Comparison of ENCODE assay signal across 9 cellular contexts in the genomic region with DNA sequence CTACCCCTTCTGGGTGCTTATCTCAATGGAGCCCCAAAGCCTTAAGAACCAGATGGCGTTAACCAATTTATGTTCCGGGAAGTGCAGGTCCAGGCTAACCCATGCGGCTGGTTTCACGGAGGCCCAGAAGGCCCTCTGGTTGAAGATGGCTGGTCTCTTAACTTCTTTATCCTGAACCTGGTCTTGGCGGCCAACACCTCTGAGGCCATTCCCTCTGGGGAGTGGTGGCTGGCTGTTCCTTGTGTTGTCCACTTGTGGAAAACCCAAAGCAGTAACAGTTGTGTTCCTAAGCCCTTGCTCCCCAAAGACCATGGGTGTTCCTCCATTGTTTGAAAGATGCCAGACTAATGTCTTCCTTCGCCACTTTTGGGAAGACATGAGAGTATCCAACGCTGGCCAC. TPM values are rescaled to one million over a fixed set of nuclear protein-coding genes. Genes with fewer than 3 reads are reported as not detected.
A peak's percentile ranks its signal among the peaks of the same experiment; 100 is the strongest.
DNase-seq lines count a peak whose midpoint lies in the region; ATAC-seq, FAIRE-seq and TF ChIP-seq lines count a peak whose summit lies in the region.
"Had no signal": no experiment of that assay in that cellular context is flagged by ENCODE, and none has a peak within 500 bp of the region (broad histone marks: within the 10 kb centered on the region; RNA-seq: fewer than 3 reads in every experiment).

No MANE protein-coding gene starts in this region.

- peak overlapping the region; percentile 39 for H3K27ac Mint-ChIP-seq in T-helper 2 cell treated with Interferon-gamma antibody and Interleukin-4, amounts not matched to agents 5 μg/mL and 100 μg/mL, for 36 hours
- H3K27ac Mint-ChIP-seq in activated CD4-positive, alpha-beta memory T cell treated with anti-CD3 and anti-CD28 coated beads, Interleukin-2, amount 10 ng/mL, durations not matched to agents 7 days and 5 days = peak overlapping the region; percentile 68
- H3K27ac Mint-ChIP-seq in glutamatergic neuron (ENCODE audit: unreplicated experiment) = peak overlapping the region; percentile 31

- H3K9me3 ChIP-seq in small intestine (ENCODE audit: control insufficient read depth, low read depth) = no peaks in the 10 kb centered on the region

- no peaks in the 10 kb centered on the region for H3K4me1 ChIP-seq in small intestine (ENCODE audit: control insufficient read depth in 2 of 2, insufficient read depth in 1 of 2, low read depth in 1 of 2, low read length in 1 of 2)

- FAIRE-seq in small intestine (lab: Jason Lieb, UNC) = no peak
- FAIRE-seq: A549 had no signal

- CTCF ChIA-PET in activated CD4-positive, alpha-beta memory T cell treated with anti-CD3 and anti-CD28 coated beads, Interleukin-2, amount 10 ng/mL, durations not matched to agents 7 days and 5 days (lab: Charles Lee) = interaction anchor here (1.0 to 1.1 kb wide), 2 partner anchors 238 to 275 kb away, joined by 3 to 4 read pairs; no protein-coding TSS in a partner anchor

- peak overlapping the region; percentile 68 for H3K4me3 Mint-ChIP-seq in T-helper 2 cell treated with Interferon-gamma antibody and Interleukin-4, amounts not matched to agents 5 μg/mL and 100 μg/mL, for 36 hours
- peak overlapping the region; percentile 73 for H3K4me3 Mint-ChIP-seq in activated CD4-positive, alpha-beta memory T cell treated with anti-CD3 and anti-CD28 coated beads, Interleukin-2, amount 10 ng/mL, durations not matched to agents 7 days and 5 days
- H3K4me3 Mint-ChIP-seq in glutamatergic neuron (ENCODE audit: unreplicated experiment) = peak overlapping the region; percentile 78

- TF ChIP-seq CTCF in glutamatergic neuron (IDR thresholded peaks at IDR 0.05; ENCODE audit: partially characterized antibody, unreplicated experiment) = no peak

- H3K27me3 Mint-ChIP-seq in T-helper 2 cell treated with Interferon-gamma antibody and Interleukin-4, amounts not matched to agents 5 μg/mL and 100 μg/mL, for 36 hours (ENCODE audit: low read depth) = peaks cover 6% of the 10 kb centered on the region
- no peaks in the 10 kb centered on the region for H3K27me3 Mint-ChIP-seq in activated CD4-positive, alpha-beta memory T cell treated with anti-CD3 and anti-CD28 coated beads, Interleukin-2, amount 10 ng/mL, durations not matched to agents 7 days and 5 days
- peaks cover 6% of the 10 kb centered on the region for H3K27me3 Mint-ChIP-seq in glutamatergic neuron (ENCODE audit: unreplicated experiment)

- peak overlapping the region; percentile 37 to 96 for H3K4me3 ChIP-seq in small intestine (ENCODE audit: low read depth in 1 of 2, low read length in 2 of 2)

- H3K27ac ChIP-seq in small intestine (ENCODE audit: low read depth in 1 of 2, low read length in 1 of 2) = peak overlapping the region in 1 of 2 donors; percentile 29

- no peaks in the 10 kb centered on the region for H3K36me3 ChIP-seq in small intestine (ENCODE audit: control insufficient read depth in 2 of 2, insufficient read depth in 2 of 2, low read length in 2 of 2)

- peaks cover 12% of the 10 kb centered on the region for H3K9me3 Mint-ChIP-seq in T-helper 2 cell treated with Interferon-gamma antibody and Interleukin-4, amounts not matched to agents 5 μg/mL and 100 μg/mL, for 36 hours
- H3K9me3 Mint-ChIP-seq in activated CD4-positive, alpha-beta memory T cell treated with anti-CD3 and anti-CD28 coated beads, Interleukin-2, amount 10 ng/mL, durations not matched to agents 7 days and 5 days = peaks cover 16% of the 10 kb centered on the region
- H3K9me3 Mint-ChIP-seq in glutamatergic neuron (ENCODE audit: unreplicated experiment) = peaks cover 6% of the 10 kb centered on the region

- ATAC-seq in GM18867 (IDR thresholded peaks at IDR 0.05; ENCODE audit: unreplicated experiment) = no peak

- no peaks in the 10 kb centered on the region for H3K27me3 ChIP-seq in small intestine (ENCODE audit: control insufficient read depth in 2 of 2, insufficient read depth in 2 of 2, low read length in 2 of 2)

- WGBS in small intestine, 3 donors = 83 to 96% (median 94%) methylated on average over 7 of the region's 7 CpGs

- H3K4me1 Mint-ChIP-seq in T-helper 2 cell treated with Interferon-gamma antibody and Interleukin-4, amounts not matched to agents 5 μg/mL and 100 μg/mL, for 36 hours (ENCODE audit: low read depth) = peaks cover 29% of the 10 kb centered on the region
- H3K4me1 Mint-ChIP-seq in activated CD4-positive, alpha-beta memory T cell treated with anti-CD3 and anti-CD28 coated beads, Interleukin-2, amount 10 ng/mL, durations not matched to agents 7 days and 5 days = peaks cover 61% of the 10 kb centered on the region
- H3K4me1 Mint-ChIP-seq in glutamatergic neuron (ENCODE audit: low read depth, unreplicated experiment) = no peaks in the 10 kb centered on the region

- DNase-seq in T-helper 2 cell treated with Interferon-gamma antibody and Interleukin-4, amounts not matched to agents 5 μg/mL and 100 μg/mL, for 36 hours (ENCODE audit: low spot score) = no peak
- DNase-seq in T-helper 2 cell = no peak
- no peak for DNase-seq in activated CD4-positive, alpha-beta memory T cell treated with anti-CD3 and anti-CD28 coated beads, Interleukin-2, amount 10 ng/mL, durations not matched to agents 7 days and 5 days
- no peak for DNase-seq in glutamatergic neuron
- DNase-seq in small intestine = no peak
- no peak for DNase-seq in NOMO-1 treated with DMSO at 0.1 percent for 48 hours (lab: John Stamatoyannopoulos, UW; ENCODE audit: unreplicated experiment)
- no peak for DNase-seq in cerebellar cortex (ENCODE audit: low spot score)

- H3K36me3 Mint-ChIP-seq in T-helper 2 cell treated with Interferon-gamma antibody and Interleukin-4, amounts not matched to agents 5 μg/mL and 100 μg/mL, for 36 hours (ENCODE audit: low read depth) = peaks cover 8% of the 10 kb centered on the region
- peaks cover 38% of the 10 kb centered on the region for H3K36me3 Mint-ChIP-seq in activated CD4-positive, alpha-beta memory T cell treated with anti-CD3 and anti-CD28 coated beads, Interleukin-2, amount 10 ng/mL, durations not matched to agents 7 days and 5 days (ENCODE audit: low read depth)
- H3K36me3 Mint-ChIP-seq in glutamatergic neuron (ENCODE audit: unreplicated experiment) = no peaks in the 10 kb centered on the region

- POLR2A ChIA-PET in activated CD4-positive, alpha-beta memory T cell treated with anti-CD3 and anti-CD28 coated beads, Interleukin-2, amount 10 ng/mL, durations not matched to agents 7 days and 5 days (lab: Charles Lee) = interaction anchor here (0.5 to 1.4 kb wide), 3 partner anchors 195 to 277 kb away, joined by 3 read pairs; no protein-coding TSS in a partner anchor

RNA-seq across cellular contexts. Expression of a gene that starts 1.5 kb away (rescaled TPM):
- 10 to 100 TPM; 54.6 to 60.2 TPM for total RNA-seq in activated CD4-positive, alpha-beta memory T cell treated with anti-CD3 and anti-CD28 coated beads, Interleukin-2, amount 10 ng/mL, durations not matched to agents 7 days and 5 days
- total RNA-seq in glutamatergic neuron (ENCODE audit: unreplicated experiment) = 30.5 TPM
- polyA plus RNA-seq in small intestine = 1 to 10 TPM; 2.7 to 3.0 (median 2.9) TPM
